20 cellular contexts compared by ENCODE assay signal in genomic region chr6:130046711-130047439, GRCh38. TPM values are rescaled to one million over a fixed set of nuclear protein-coding genes. Genes with fewer than 3 reads are reported as not detected.
DNase-seq lines count a peak whose midpoint lies in the region; ATAC-seq and TF ChIP-seq lines count a peak whose summit lies in the region.
"Had no signal": no experiment of that assay in that cellular context is flagged by ENCODE, and none has a peak within 500 bp of the region (broad histone marks: within the 10 kb centered on the region; RNA-seq: fewer than 3 reads in every experiment).

No MANE protein-coding gene starts in this region.

- H3K4me3 ChIP-seq in choroid plexus epithelial cell (ENCODE audit: low read depth, low read length): no peak overlapping the region
- H3K4me3 ChIP-seq: A549 had no signal

- TF ChIP-seq CTCF in choroid plexus epithelial cell (conservative IDR thresholded peaks at IDR 0.05; ENCODE audit: low read depth, low read length): no peak

- peak; percentile 62 for ATAC-seq in left lobe of liver
- ATAC-seq: A549, HCT116, Panc1, Right ventricle myocardium inferior, SK-N-SH treated with all-trans-retinoic acid at 6 μM for 48 hours had no signal

- DNase-seq in ELR (ENCODE audit: low read depth): peak; percentile 28
- peak; percentile 46 for DNase-seq in HS-27A (ENCODE audit: low read depth)
- DNase-seq in choroid plexus epithelial cell (ENCODE audit: low read depth): peak; percentile 80
- DNase-seq in left lobe of liver (ENCODE audit: low spot score): no peak
- no peak for DNase-seq in NCI-H2227 (lab: John Stamatoyannopoulos, UW; ENCODE audit: unreplicated experiment)
- no peak for DNase-seq in effector CD8-positive, alpha-beta T cell (lab: John Stamatoyannopoulos, UW)
- no peak for DNase-seq in NCI-H446 treated with DMSO at 0.1 percent for 48 hours (lab: John Stamatoyannopoulos, UW)
- DNase-seq in substantia nigra (lab: John Stamatoyannopoulos, UW): no peak
- DNase-seq: C1 segment of cervical spinal cord, DMS79 treated with DMSO at 0.1 percent for 48 hours, NCI-H1048, NCI-H1436 treated with DMSO at 0.1 percent for 48 hours, NCI-H2081, NCI-H510A treated with DMSO at 0.1 percent for 48 hours had no signal

- no peak overlapping the region for H3K27ac ChIP-seq in substantia nigra (ENCODE audit: low read depth, low read length, poor library complexity, severe bottlenecking)
- H3K27ac ChIP-seq: A549, KMS-11 had no signal

RNA-seq across cellular contexts. Expression of gene L3MBTL3, which starts 28.5 kb away (rescaled TPM):
- 5.5 TPM for total RNA-seq in left lobe of liver

Comparison
In these comparisons a context has a peak if more than half of its experiments do, and no peak if none do; other contexts are left out.
1. DNase-seq: peak in ELR (single experiment), HS-27A (single experiment) and choroid plexus epithelial cell (single experiment); none in left lobe of liver (single experiment), NCI-H2227 (single experiment), effector CD8-positive, alpha-beta T cell (single experiment), NCI-H446 treated with DMSO at 0.1 percent for 48 hours (single experiment) and substantia nigra (0 of 49).